ENCODE assay signal across 8 cellular contexts in genomic region chr11:65418681-65419459, GRCh38. TPM values are rescaled to one million over a fixed set of nuclear protein-coding genes. Genes with fewer than 3 reads are reported as not detected.
DNase-seq lines count a peak whose midpoint lies in the region; ATAC-seq and TF ChIP-seq lines count a peak whose summit lies in the region.

No MANE protein-coding gene starts in this region.

- TF ChIP-seq CTCF in GM10266 (IDR thresholded peaks at IDR 0.05; ENCODE audit: control insufficient read depth, insufficient read depth, low read depth, missing control alignments) (no peak), SU-DHL-6 (IDR thresholded peaks at IDR 0.05; ENCODE audit: insufficient read depth, low read length, poor library complexity, severe bottlenecking) (no peak), adrenal gland (IDR thresholded peaks at IDR 0.05) (peak in 1 of 6 experiments; percentile 18), heart right ventricle (IDR thresholded peaks at IDR 0.05) (no peak)

- no peaks in the 10 kb centered on the region for H3K9me3 ChIP-seq in SU-DHL-6 (ENCODE audit: insufficient read depth, low read length)
- no peaks in the 10 kb centered on the region for H3K9me3 ChIP-seq in adrenal gland (replicated peaks in 1 of 3)
- H3K9me3 ChIP-seq in heart right ventricle: no peaks in the 10 kb centered on the region

- H3K9me2 ChIP-seq in SU-DHL-6 (replicated peaks; ENCODE audit: insufficient read depth, low read length): no peaks in the 10 kb centered on the region

- intact Hi-C loops in adrenal gland (cut with DNase I): no loop called here
- intact Hi-C loops in heart right ventricle (cut with DNase I): loop anchor here (2.0 to 10.0 kb wide), 10 partner anchors 36 to 88 kb away; partner anchors contain the start of genes SLC25A45 (in 4 of the 10) and MALAT1 (in 1 of the 10)
- intact Hi-C loops in posterior vena cava (cut with DNase I): loop anchor here in 1 of 2 donors (2.0 kb wide), 1 partner anchor 78 kb away; no protein-coding TSS in a partner anchor

- H3K36me3 ChIP-seq in SU-DHL-6 (ENCODE audit: low read length): no peaks in the 10 kb centered on the region
- H3K36me3 ChIP-seq in adrenal gland (replicated peaks in 1 of 2): peaks cover 0 to 7% of the 10 kb centered on the region in 2 donors
- peaks cover 0 to 14% (median under 1%) of the 10 kb centered on the region in 9 donors for H3K36me3 ChIP-seq in heart right ventricle

- H2AFZ ChIP-seq in SU-DHL-6 (ENCODE audit: low read depth, low read length, severe bottlenecking): no peak overlapping the region

- peak overlapping the region; percentile 99 for H3K9ac ChIP-seq in SU-DHL-6 (ENCODE audit: low read length)

- TF ChIP-seq POLR2A in adrenal gland (IDR thresholded peaks at IDR 0.05): peak in 1 of 2 donors; percentile 84

- DNase-seq in GM10266 (ENCODE audit: extremely low spot score): peak; percentile 91
- peak; percentile 78 for DNase-seq in NCI-H1105 treated with DMSO at 0.1 percent for 48 hours (lab: John Stamatoyannopoulos, UW)
- DNase-seq in adrenal gland: peak; percentile 92 to 98 (median 98)
- DNase-seq in heart right ventricle: peak; percentile 97 to 99
- DNase-seq in posterior vena cava (ENCODE audit: low spot score): peak; percentile 99
- peak; percentile 97 for DNase-seq in ureter (ENCODE audit: low spot score)

- H3K27me3 ChIP-seq in SU-DHL-6 (ENCODE audit: low read length) (no peaks in the 10 kb centered on the region), adrenal gland (no peaks in the 10 kb centered on the region), heart right ventricle (no peaks in the 10 kb centered on the region)

- H3K4me1 ChIP-seq in adrenal gland (replicated peaks in 1 of 2) (peaks cover 49 to 58% of the 10 kb centered on the region in 2 donors), heart right ventricle (peaks cover 38 to 69% (median 66%) of the 10 kb centered on the region in 9 donors)

- ATAC-seq in HG02610 (IDR thresholded peaks at IDR 0.05; ENCODE audit: unreplicated experiment): peak; percentile 46
- ATAC-seq in heart right ventricle: peak; percentile 44 to 66 (median 57)

- H3K27ac ChIP-seq in SU-DHL-6 (ENCODE audit: low read depth, low read length) (peak overlapping the region; percentile 98), adrenal gland (peak overlapping the region; percentile 91 to 100 (median 100)), heart right ventricle (peak overlapping the region; percentile 99 to 100 (median 100))

- no peaks in the 10 kb centered on the region for H4K20me1 ChIP-seq in SU-DHL-6 (ENCODE audit: low read depth, low read length)

- H3K4me3 ChIP-seq in SU-DHL-6 (ENCODE audit: insufficient read depth, low read length, poor library complexity, severe bottlenecking): peak overlapping the region; percentile 47
- H3K4me3 ChIP-seq in adrenal gland: peak overlapping the region in 2 of 4 donors; percentile 3 to 82
- peak overlapping the region; percentile 12 to 95 (median 74) for H3K4me3 ChIP-seq in heart right ventricle

- H3K4me2 ChIP-seq in SU-DHL-6 (ENCODE audit: low read depth, low read length, poor library complexity, severe bottlenecking): peak overlapping the region; percentile 98

- H3F3A ChIP-seq in SU-DHL-6 (ENCODE audit: insufficient read depth): peaks cover 64% of the 10 kb centered on the region

- 0 to 3% (median 2%) methylated on average over 10 to 15 of the region's 15 CpGs for WGBS in adrenal gland, 4 donors
- 0 to 1% methylated on average over 15 of the region's 15 CpGs for WGBS in heart right ventricle, 2 donors

- H3K79me2 ChIP-seq in SU-DHL-6 (ENCODE audit: insufficient read depth, low read length): peaks cover 23% of the 10 kb centered on the region

RNA-seq across cellular contexts. Expression of gene NEAT1, which starts 3.7 kb away (rescaled TPM):
- 1,000 to 10,000 TPM in 3 of 8 donors, 100 to 1,000 TPM in 4, 10 to 100 TPM in 1; 64.3 to 1,661 (median 335) TPM for total RNA-seq in adrenal gland
- polyA plus RNA-seq in adrenal gland: 1,000 to 10,000 TPM in 2 of 3 donors, 100 to 1,000 TPM in 1; 216 to 6,838 (median 2,645) TPM
- 100 to 1,000 TPM; 284 to 808 (median 432) TPM for total RNA-seq in heart right ventricle
- polyA plus RNA-seq in heart right ventricle: 1,000 to 10,000 TPM in 1 of 2 donors, 100 to 1,000 TPM in 1; 103 to 1,899 TPM
- 1,000 to 10,000 TPM in 1 of 2 donors, 100 to 1,000 TPM in 1; 742 to 1,004 TPM for total RNA-seq in posterior vena cava
- total RNA-seq in ureter: 1,155 TPM

RNA-seq across cellular contexts. Expression of gene FRMD8, which starts 32.4 kb away (rescaled TPM):
- total RNA-seq in adrenal gland: 10 to 100 TPM; 20.6 to 52.1 (median 39.6) TPM
- polyA plus RNA-seq in adrenal gland: 10 to 100 TPM in 2 of 3 donors, 1 to 10 TPM in 1; 5.3 to 21.3 (median 20.4) TPM
- 10 to 100 TPM in 6 of 10 donors, 1 to 10 TPM in 4; 6.0 to 16.9 (median 12.2) TPM for total RNA-seq in heart right ventricle
- 10 to 100 TPM in 1 of 2 donors, 1 to 10 TPM in 1; 9.9 to 12.9 TPM for polyA plus RNA-seq in heart right ventricle
- total RNA-seq in posterior vena cava: 10 to 100 TPM; 19.0 to 20.7 TPM
- total RNA-seq in ureter: 31.2 TPM

RNA-seq across cellular contexts. Expression of gene SLC25A45, which starts 36.4 kb away (rescaled TPM):
- total RNA-seq in adrenal gland (10 to 100 TPM in 1 of 8 donors, 1 to 10 TPM in 7; 1.1 to 12.7 (median 6.7) TPM), heart right ventricle (10 to 100 TPM in 1 of 10 donors, 1 to 10 TPM in 9; 4.6 to 12.2 (median 8.3) TPM), posterior vena cava (1 to 10 TPM; 6.1 to 9.6 TPM), ureter (9.4 TPM)
- polyA plus RNA-seq in adrenal gland (10 to 100 TPM in 2 of 3 donors, 1 to 10 TPM in 1; 2.4 to 21.0 (median 14.7) TPM), heart right ventricle (10 to 100 TPM in 1 of 2 donors, 1 to 10 TPM in 1; 3.1 to 10.7 TPM)

Comparison
In these comparisons a context has a peak if more than half of its experiments do, and no peak if none do; other contexts are left out.
1. intact Hi-C loops: an anchor here in heart right ventricle (2.0 to 10.0 kb wide); none called in adrenal gland.